1 cellular context compared by ENCODE assay signal in genomic region chr3:17745301-17745700, GRCh38.
TF ChIP-seq lines count a peak whose summit lies in the region.

No MANE protein-coding gene starts in this region.

TF ChIP-seq in K562, 482 proteins besides CTCF, POLR2A, EP300 and RAD21:
- TF ChIP-seq USF1 (CRISPR knock-in tag; IDR thresholded peaks at IDR 0.05) (0 out of 2 replicates have a peak, but pooled peaks have one; percentile 27), HOXB6 (CRISPR knock-in tag; IDR thresholded peaks at IDR 0.05; ENCODE audit: borderline replicate concordance) (no peak), ZBTB34 (CRISPR knock-in tag; IDR thresholded peaks at IDR 0.05) (no peak), MGA (IDR thresholded peaks at IDR 0.05) (0 out of 2 replicates have a peak, but pooled peaks have one; percentile 41), USF2 (CRISPR knock-in tag; IDR thresholded peaks at IDR 0.05) (0 out of 2 replicates have a peak, but pooled peaks have one; percentile 16), BRF1 (IDR thresholded peaks at IDR 0.05; ENCODE audit: borderline replicate concordance, extremely low read depth, insufficient read length) (no peak), PTRF (tag; IDR thresholded peaks at IDR 0.05) (no peak), TRIM28 (IDR thresholded peaks at IDR 0.05) (no peak), L3MBTL2 (IDR thresholded peaks at IDR 0.05) (peak; percentile 14; the same call in 1 of the 2 replicates), MBD2 (IDR thresholded peaks at IDR 0.05; ENCODE audit: borderline replicate concordance, low read depth) (no peak)
TF ChIP-seq in K562: peak in this region for 4.
